Comparison of ENCODE assay signal across 20 cellular contexts in genomic region chr17:70060415-70060814, GRCh38. TPM values are rescaled to one million over a fixed set of nuclear protein-coding genes. Genes with fewer than 3 reads are reported as not detected.
A peak's percentile ranks its signal among the peaks of the same experiment; 100 is the strongest.
DNase-seq lines count a peak whose midpoint lies in the region; ATAC-seq, FAIRE-seq and TF ChIP-seq lines count a peak whose summit lies in the region.
"Had no signal": no experiment of that assay in that cellular context is flagged by ENCODE, and none has a peak within 500 bp of the region (broad histone marks: within the 10 kb centered on the region; RNA-seq: fewer than 3 reads in every experiment).

No MANE protein-coding gene starts in this region.

- H2AFZ ChIP-seq in astrocyte (ENCODE audit: low read depth, low read length) (no peak overlapping the region), trophoblast cell (ENCODE audit: insufficient read depth, low read length, poor library complexity) (no peak overlapping the region)
- H2AFZ ChIP-seq: neural progenitor cell had no signal

- no peak overlapping the region for H3K23ac ChIP-seq in trophoblast cell (ENCODE audit: low read length)

- no peak for FAIRE-seq in astrocyte (lab: Jason Lieb, UNC)
- FAIRE-seq: RCC 7860 had no signal

- H3K79me2 ChIP-seq in astrocyte (ENCODE audit: insufficient read depth, low read length) (no peaks in the 10 kb centered on the region), trophoblast cell (ENCODE audit: control insufficient read depth, insufficient read depth, low read length, poor library complexity) (no peaks in the 10 kb centered on the region)

- no peak overlapping the region for H4K91ac ChIP-seq in trophoblast cell (ENCODE audit: low read depth, low read length)

- H3K14ac ChIP-seq in trophoblast cell (ENCODE audit: low read length): no peak overlapping the region

- H3K27me3 ChIP-seq in astrocyte (ENCODE audit: insufficient read depth, low read length) (no peaks in the 10 kb centered on the region), BE2C (no peaks in the 10 kb centered on the region), trophoblast cell (ENCODE audit: insufficient read depth, low read length) (no peaks in the 10 kb centered on the region)
- H3K27me3 ChIP-seq: gastrocnemius medialis, neural progenitor cell had no signal

- H3K27ac ChIP-seq in astrocyte (ENCODE audit: low read depth, low read length): no peak overlapping the region
- H3K27ac ChIP-seq in trophoblast cell (ENCODE audit: low read depth, low read length): no peak overlapping the region
- H3K27ac ChIP-seq: gastrocnemius medialis, neural progenitor cell had no signal

- no peaks in the 10 kb centered on the region for H3K79me1 ChIP-seq in trophoblast cell (ENCODE audit: low read length)

- H2BK12ac ChIP-seq in trophoblast cell (ENCODE audit: low read length): no peak overlapping the region

- no peak for ATAC-seq in esophagus mucosa
- ATAC-seq: activated CD4-positive, alpha-beta T cell treated with anti-CD3 and anti-CD28 coated beads for 36 hours; activated CD8-positive, alpha-beta memory T cell treated with anti-CD3 and anti-CD28 coated beads, Interleukin-2, amount 10 ng/mL, durations not matched to agents 7 days and 5 days; effector memory CD8-positive, alpha-beta T cell; left lobe of liver had no signal

- H4K12ac ChIP-seq in trophoblast cell (ENCODE audit: low read depth, low read length): no peak overlapping the region

- no peak overlapping the region for H3K27ac Mint-ChIP-seq in astrocyte (ENCODE audit: unreplicated experiment)
- H3K27ac Mint-ChIP-seq: activated CD4-positive, alpha-beta T cell treated with anti-CD3 and anti-CD28 coated beads for 36 hours; activated CD8-positive, alpha-beta memory T cell treated with anti-CD3 and anti-CD28 coated beads, Interleukin-2, amount 10 ng/mL, durations not matched to agents 7 days and 5 days; CD8-positive, alpha-beta memory T cell; effector memory CD8-positive, alpha-beta T cell; mesothelial cell of epicardium; neural progenitor cell had no signal

- H3K18ac ChIP-seq in trophoblast cell (ENCODE audit: low read length): no peak overlapping the region

- H3K36me3 ChIP-seq in astrocyte (ENCODE audit: insufficient read depth, low read length): no peaks in the 10 kb centered on the region
- no peaks in the 10 kb centered on the region for H3K36me3 ChIP-seq in BE2C
- H3K36me3 ChIP-seq in trophoblast cell (ENCODE audit: control insufficient read depth in 1 of 2, insufficient read depth in 2 of 2, low read length in 2 of 2): no peaks in the 10 kb centered on the region
- H3K36me3 ChIP-seq: gastrocnemius medialis, neural progenitor cell had no signal

- DNase-seq in AG10803 (ENCODE audit: low read depth) (peak; percentile 39), NCI-H1694 (lab: John Stamatoyannopoulos, UW) (peak; percentile 20), astrocyte (ENCODE audit: low read depth) (peak; percentile 49), fibroblast of the conjunctiva (ENCODE audit: low read depth) (peak; percentile 30), BE2C (no peak), trophoblast cell (no peak)
- no peak for DNase-seq in activated T-cell treated with anti-CD3 and anti-CD28 coated beads, Interleukin-2, amount 50 U/mL, for 48 hours
- DNase-seq: activated CD4-positive, alpha-beta T cell treated with anti-CD3 and anti-CD28 coated beads for 36 hours; activated CD8-positive, alpha-beta memory T cell treated with anti-CD3 and anti-CD28 coated beads, Interleukin-2, amount 10 ng/mL, durations not matched to agents 7 days and 5 days; CD8-positive, alpha-beta memory T cell; central memory CD4-positive, alpha-beta T cell; DND-41; effector memory CD8-positive, alpha-beta T cell; gastrocnemius medialis; NCI-H2029 had no signal

- H2BK120ac ChIP-seq in trophoblast cell (ENCODE audit: insufficient read depth, low read length, poor library complexity): no peak overlapping the region

- H4K20me1 ChIP-seq in astrocyte (ENCODE audit: insufficient read depth, low read length): no peaks in the 10 kb centered on the region

- no peak overlapping the region for H3K4me3 ChIP-seq in AG10803 (ENCODE audit: low read length)
- H3K4me3 ChIP-seq in astrocyte (ENCODE audit: insufficient read depth, low read depth, low read length): no peak overlapping the region
- no peak overlapping the region for H3K4me3 ChIP-seq in BE2C (ENCODE audit: low read depth, low read length)
- H3K4me3 ChIP-seq in trophoblast cell (ENCODE audit: low read depth, low read length): no peak overlapping the region
- H3K4me3 ChIP-seq: gastrocnemius medialis, neural progenitor cell had no signal

- no peak overlapping the region for H3K4me2 ChIP-seq in astrocyte (ENCODE audit: low read length)
- H3K4me2 ChIP-seq in trophoblast cell (ENCODE audit: low read length): no peak overlapping the region
- H3K4me2 ChIP-seq: neural progenitor cell had no signal

- H3K36me3 Mint-ChIP-seq in astrocyte (ENCODE audit: low read depth, unreplicated experiment): no peaks in the 10 kb centered on the region
- H3K36me3 Mint-ChIP-seq: activated CD8-positive, alpha-beta memory T cell treated with anti-CD3 and anti-CD28 coated beads, Interleukin-2, amount 10 ng/mL, durations not matched to agents 7 days and 5 days; CD8-positive, alpha-beta memory T cell; mesothelial cell of epicardium; neural progenitor cell had no signal

- H2BK5ac ChIP-seq in trophoblast cell (ENCODE audit: low read depth, low read length, poor library complexity): no peak overlapping the region

- H4K8ac ChIP-seq in trophoblast cell (ENCODE audit: low read depth, low read length): no peak overlapping the region

- peaks cover 5% of the 10 kb centered on the region for H3K4me1 Mint-ChIP-seq in astrocyte (ENCODE audit: low read depth, unreplicated experiment)
- H3K4me1 Mint-ChIP-seq: activated CD4-positive, alpha-beta T cell treated with anti-CD3 and anti-CD28 coated beads for 36 hours; activated CD8-positive, alpha-beta memory T cell treated with anti-CD3 and anti-CD28 coated beads, Interleukin-2, amount 10 ng/mL, durations not matched to agents 7 days and 5 days; CD8-positive, alpha-beta memory T cell had no signal

- H3K9ac ChIP-seq in astrocyte (ENCODE audit: low read length) (no peak overlapping the region), trophoblast cell (ENCODE audit: low read length) (no peak overlapping the region)
- H3K9ac ChIP-seq: neural progenitor cell had no signal

- WGBS in trophoblast cell (ENCODE audit: extremely low coverage, insufficient coverage, insufficient read length): no CpG with 5 or more reads among the region's 2 CpGs

- H3K4me1 ChIP-seq in astrocyte (ENCODE audit: insufficient read depth, low read length) (no peaks in the 10 kb centered on the region), BE2C (no peaks in the 10 kb centered on the region), trophoblast cell (ENCODE audit: control insufficient read depth in 1 of 2, insufficient read depth in 2 of 2, low read length in 2 of 2) (no peaks in the 10 kb centered on the region)

- H3K27me3 Mint-ChIP-seq in astrocyte (ENCODE audit: low read depth, unreplicated experiment): no peaks in the 10 kb centered on the region
- H3K27me3 Mint-ChIP-seq: activated CD4-positive, alpha-beta T cell treated with anti-CD3 and anti-CD28 coated beads for 36 hours; activated CD8-positive, alpha-beta memory T cell treated with anti-CD3 and anti-CD28 coated beads, Interleukin-2, amount 10 ng/mL, durations not matched to agents 7 days and 5 days; CD8-positive, alpha-beta memory T cell; effector memory CD8-positive, alpha-beta T cell had no signal

- no peaks in the 10 kb centered on the region for H3K9me3 ChIP-seq in astrocyte (ENCODE audit: insufficient read depth, low read depth, low read length)
- no peaks in the 10 kb centered on the region for H3K9me3 ChIP-seq in BE2C
- H3K9me3 ChIP-seq in trophoblast cell (ENCODE audit: insufficient read depth, low read depth, low read length): no peaks in the 10 kb centered on the region
- H3K9me3 ChIP-seq: gastrocnemius medialis had no signal

- H3K4ac ChIP-seq in trophoblast cell (ENCODE audit: low read depth, low read length): no peak overlapping the region

- H2AK5ac ChIP-seq in trophoblast cell (ENCODE audit: low read length): no peak overlapping the region

- H3K4me3 Mint-ChIP-seq in astrocyte (ENCODE audit: unreplicated experiment): no peak overlapping the region
- H3K4me3 Mint-ChIP-seq: activated CD4-positive, alpha-beta T cell treated with anti-CD3 and anti-CD28 coated beads for 36 hours; activated CD8-positive, alpha-beta memory T cell treated with anti-CD3 and anti-CD28 coated beads, Interleukin-2, amount 10 ng/mL, durations not matched to agents 7 days and 5 days; CD8-positive, alpha-beta memory T cell; effector memory CD8-positive, alpha-beta T cell; mesothelial cell of epicardium; neural progenitor cell had no signal

- TF ChIP-seq CTCF in AG10803 (conservative IDR thresholded peaks at IDR 0.05; ENCODE audit: low read length) (no peak), astrocyte (IDR thresholded peaks at IDR 0.05; ENCODE audit: insufficient read depth, low read depth, low read length) (no peak), BE2C (IDR thresholded peaks at IDR 0.05; ENCODE audit: low read depth, low read length) (no peak)

- no peaks in the 10 kb centered on the region for H3K9me3 Mint-ChIP-seq in astrocyte (ENCODE audit: unreplicated experiment)
- H3K9me3 Mint-ChIP-seq: CD8-positive, alpha-beta memory T cell; effector memory CD8-positive, alpha-beta T cell; mesothelial cell of epicardium; neural progenitor cell had no signal

RNA-seq across cellular contexts. Expression of gene KCNJ16, which starts 14.6 kb away (rescaled TPM):
- total RNA-seq in astrocyte (0.73 and 1.5 TPM in 2 replicates), esophagus mucosa (not detected)
- 0.17 TPM for polyA plus RNA-seq in BE2C (2012; ENCODE audit: insufficient read depth, insufficient read length, low read depth)
- polyA plus RNA-seq in trophoblast cell (2013): 0.03 and 0.06 TPM in 2 replicates
- total RNA-seq: activated CD4-positive, alpha-beta T cell treated with anti-CD3 and anti-CD28 coated beads for 36 hours; activated CD8-positive, alpha-beta memory T cell treated with anti-CD3 and anti-CD28 coated beads, Interleukin-2, amount 10 ng/mL, durations not matched to agents 7 days and 5 days; CD8-positive, alpha-beta memory T cell had no signal
- polyA plus RNA-seq: CD8-positive, alpha-beta memory T cell had no signal

Comparison
In these comparisons a context has a peak if more than half of its experiments do, and no peak if none do; other contexts are left out.
1. DNase-seq: peak in AG10803 (single experiment), NCI-H1694 (single experiment), astrocyte (single experiment) and fibroblast of the conjunctiva (single experiment); none in activated T-cell treated with anti-CD3 and anti-CD28 coated beads, Interleukin-2, amount 50 U/mL, for 48 hours (0 of 2), BE2C (single experiment) and trophoblast cell (0 of 2).